In genomic region chr3:15630646-15631350, GRCh38 we compare ENCODE assay signal across 1 cellular context.
TF ChIP-seq lines count a peak whose summit lies in the region.

No MANE protein-coding gene starts in this region.

TF ChIP-seq in GM23338, 12 proteins besides CTCF, POLR2A, EP300 and RAD21 (continued from another document):
- no peak for TF ChIP-seq ETS1 (IDR thresholded peaks at IDR 0.05)
- TF ChIP-seq POLR2AphosphoS5 (IDR thresholded peaks at IDR 0.05; ENCODE audit: low read depth): no peak
- TF ChIP-seq, protein P1, sequence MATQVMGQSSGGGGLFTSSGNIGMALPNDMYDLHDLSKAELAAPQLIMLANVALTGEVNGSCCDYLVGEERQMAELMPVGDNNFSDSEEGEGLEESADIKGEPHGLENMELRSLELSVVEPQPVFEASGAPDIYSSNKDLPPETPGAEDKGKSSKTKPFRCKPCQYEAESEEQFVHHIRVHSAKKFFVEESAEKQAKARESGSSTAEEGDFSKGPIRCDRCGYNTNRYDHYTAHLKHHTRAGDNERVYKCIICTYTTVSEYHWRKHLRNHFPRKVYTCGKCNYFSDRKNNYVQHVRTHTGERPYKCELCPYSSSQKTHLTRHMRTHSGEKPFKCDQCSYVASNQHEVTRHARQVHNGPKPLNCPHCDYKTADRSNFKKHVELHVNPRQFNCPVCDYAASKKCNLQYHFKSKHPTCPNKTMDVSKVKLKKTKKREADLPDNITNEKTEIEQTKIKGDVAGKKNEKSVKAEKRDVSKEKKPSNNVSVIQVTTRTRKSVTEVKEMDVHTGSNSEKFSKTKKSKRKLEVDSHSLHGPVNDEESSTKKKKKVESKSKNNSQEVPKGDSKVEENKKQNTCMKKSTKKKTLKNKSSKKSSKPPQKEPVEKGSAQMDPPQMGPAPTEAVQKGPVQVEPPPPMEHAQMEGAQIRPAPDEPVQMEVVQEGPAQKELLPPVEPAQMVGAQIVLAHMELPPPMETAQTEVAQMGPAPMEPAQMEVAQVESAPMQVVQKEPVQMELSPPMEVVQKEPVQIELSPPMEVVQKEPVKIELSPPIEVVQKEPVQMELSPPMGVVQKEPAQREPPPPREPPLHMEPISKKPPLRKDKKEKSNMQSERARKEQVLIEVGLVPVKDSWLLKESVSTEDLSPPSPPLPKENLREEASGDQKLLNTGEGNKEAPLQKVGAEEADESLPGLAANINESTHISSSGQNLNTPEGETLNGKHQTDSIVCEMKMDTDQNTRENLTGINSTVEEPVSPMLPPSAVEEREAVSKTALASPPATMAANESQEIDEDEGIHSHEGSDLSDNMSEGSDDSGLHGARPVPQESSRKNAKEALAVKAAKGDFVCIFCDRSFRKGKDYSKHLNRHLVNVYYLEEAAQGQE (IDR thresholded peaks at IDR 0.05; ENCODE audit: unreplicated experiment): no peak
- TF ChIP-seq EZH2phosphoT487 (IDR thresholded peaks at IDR 0.05; ENCODE audit: unreplicated experiment): no peak
- TF ChIP-seq JUNB (IDR thresholded peaks at IDR 0.05; ENCODE audit: unreplicated experiment): no peak
- TF ChIP-seq NANOG (IDR thresholded peaks at IDR 0.05; ENCODE audit: borderline replicate concordance): no peak
